In genomic region chr5:139746691-139747582, GRCh38 we compare ENCODE assay signal across 1 cellular context.
TF ChIP-seq lines count a peak whose summit lies in the region.

No MANE protein-coding gene starts in this region.

TF ChIP-seq in HepG2, 621 proteins besides CTCF, POLR2A, EP300 and RAD21 (continued from another document and continues in another):
- TF ChIP-seq AKNA (CRISPR knock-in tag; IDR thresholded peaks at IDR 0.05; ENCODE audit: borderline replicate concordance), result no peak
- TF ChIP-seq NR2F2 (IDR thresholded peaks at IDR 0.05; ENCODE audit: borderline replicate concordance, low read depth), result no peak
- TF ChIP-seq ZNF512 (CRISPR knock-in tag; IDR thresholded peaks at IDR 0.05), result peak; percentile 62; the same call in 1 of the 2 replicates
- TF ChIP-seq ZNF124 (CRISPR knock-in tag; IDR thresholded peaks at IDR 0.05), result no peak
- no peak for TF ChIP-seq RFX1 (IDR thresholded peaks at IDR 0.05)
- TF ChIP-seq SP1 (IDR thresholded peaks at IDR 0.05), result no peak
- no peak for TF ChIP-seq SP1 (CRISPR knock-in tag; IDR thresholded peaks at IDR 0.05)
- peak; percentile 27; the same call in 1 of the 2 replicates for TF ChIP-seq ZNF281 (CRISPR knock-in tag; IDR thresholded peaks at IDR 0.05; ENCODE audit: borderline replicate concordance)
- TF ChIP-seq KAT8 (CRISPR knock-in tag; IDR thresholded peaks at IDR 0.05), result no peak
- peak; percentile 63 for TF ChIP-seq SAP130 (CRISPR knock-in tag; IDR thresholded peaks at IDR 0.05; ENCODE audit: low read depth)
- TF ChIP-seq ZFX (CRISPR knock-in tag; IDR thresholded peaks at IDR 0.05; ENCODE audit: low read depth), result peak; percentile 23; the same call in 1 of the 2 replicates
- TF ChIP-seq FLYWCH1 (CRISPR knock-in tag; IDR thresholded peaks at IDR 0.05), result no peak
- peak; percentile 34 for TF ChIP-seq ZFP36 (IDR thresholded peaks at IDR 0.05; ENCODE audit: borderline replicate concordance, low read depth, low read length, partially characterized antibody)
- TF ChIP-seq ZNF451 (CRISPR knock-in tag; IDR thresholded peaks at IDR 0.05), result no peak
- TF ChIP-seq CEBPZ (IDR thresholded peaks at IDR 0.05; ENCODE audit: low read length), result no peak
- 0 out of 2 replicates have a peak, but pooled peaks have one; percentile 7 for TF ChIP-seq ZBTB20 (CRISPR knock-in tag; IDR thresholded peaks at IDR 0.05; ENCODE audit: borderline replicate concordance, low read depth)
- peak; percentile 6; the same call in 1 of the 2 replicates for TF ChIP-seq ATF7-NPFF (CRISPR knock-in tag; IDR thresholded peaks at IDR 0.05; ENCODE audit: low read depth)
- no peak for TF ChIP-seq MLX (CRISPR knock-in tag; IDR thresholded peaks at IDR 0.05)
- TF ChIP-seq ZBTB10 (CRISPR knock-in tag; IDR thresholded peaks at IDR 0.05; ENCODE audit: borderline replicate concordance), result peak; percentile 6; the same call in 1 of the 2 replicates
- no peak for TF ChIP-seq ZNF234 (CRISPR knock-in tag; conservative IDR thresholded peaks at IDR 0.05)
- TF ChIP-seq NKX3-1 (CRISPR knock-in tag; IDR thresholded peaks at IDR 0.05), result no peak
- 0 out of 2 replicates have a peak, but pooled peaks have one; percentile 50 for TF ChIP-seq BRD4 (CRISPR knock-in tag; IDR thresholded peaks at IDR 0.05)
- TF ChIP-seq CCDC6 (CRISPR knock-in tag; IDR thresholded peaks at IDR 0.05), result peak; percentile 51; the same call in 1 of the 2 replicates
- TF ChIP-seq ZMAT5 (CRISPR knock-in tag; IDR thresholded peaks at IDR 0.05; ENCODE audit: borderline replicate concordance, low read depth), result no peak
- no peak for TF ChIP-seq MTF1 (CRISPR knock-in tag; IDR thresholded peaks at IDR 0.05)
- no peak for TF ChIP-seq ZNF747 (CRISPR knock-in tag; IDR thresholded peaks at IDR 0.05; ENCODE audit: borderline replicate concordance)
- TF ChIP-seq SNAI1 (CRISPR knock-in tag; IDR thresholded peaks at IDR 0.05; ENCODE audit: borderline replicate concordance), result no peak
- TF ChIP-seq RXRB (CRISPR knock-in tag; IDR thresholded peaks at IDR 0.05; ENCODE audit: borderline replicate concordance), result no peak
- TF ChIP-seq HOXA5 (CRISPR knock-in tag; IDR thresholded peaks at IDR 0.05), result 0 out of 2 replicates have a peak, but pooled peaks have one; percentile 0
- TF ChIP-seq SIX4 (CRISPR knock-in tag; IDR thresholded peaks at IDR 0.05), result no peak
- peak; percentile 33; the same call in 1 of the 2 replicates for TF ChIP-seq ZNF333 (CRISPR knock-in tag; IDR thresholded peaks at IDR 0.05; ENCODE audit: borderline replicate concordance)
- TF ChIP-seq AGO2 (optimal IDR thresholded peaks at IDR 0.05; ENCODE audit: low read depth, low read length), result peak; percentile 20
- TF ChIP-seq ZNF430 (CRISPR knock-in tag; IDR thresholded peaks at IDR 0.05), result peak; percentile 37; the same call in 1 of the 2 replicates
- no peak for TF ChIP-seq RBAK (CRISPR knock-in tag; IDR thresholded peaks at IDR 0.05)
- no peak for TF ChIP-seq HOMEZ (CRISPR knock-in tag; IDR thresholded peaks at IDR 0.05; ENCODE audit: low read depth)
- TF ChIP-seq MAFK (conservative IDR thresholded peaks at IDR 0.05 in 1 of 2, IDR thresholded peaks at IDR 0.05 in 1 of 2; ENCODE audit: low read length in 2 of 2), result no peak
- no peak for TF ChIP-seq E2F1 (CRISPR knock-in tag; IDR thresholded peaks at IDR 0.05)
- no peak for TF ChIP-seq ARHGAP35 (CRISPR knock-in tag; IDR thresholded peaks at IDR 0.05; ENCODE audit: borderline replicate concordance)
- TF ChIP-seq SMAD1 (CRISPR knock-in tag; IDR thresholded peaks at IDR 0.05; ENCODE audit: borderline replicate concordance, low read depth), result 0 out of 2 replicates have a peak, but pooled peaks have one; percentile 57
